14 cellular contexts compared by ENCODE assay signal in the genomic region with DNA sequence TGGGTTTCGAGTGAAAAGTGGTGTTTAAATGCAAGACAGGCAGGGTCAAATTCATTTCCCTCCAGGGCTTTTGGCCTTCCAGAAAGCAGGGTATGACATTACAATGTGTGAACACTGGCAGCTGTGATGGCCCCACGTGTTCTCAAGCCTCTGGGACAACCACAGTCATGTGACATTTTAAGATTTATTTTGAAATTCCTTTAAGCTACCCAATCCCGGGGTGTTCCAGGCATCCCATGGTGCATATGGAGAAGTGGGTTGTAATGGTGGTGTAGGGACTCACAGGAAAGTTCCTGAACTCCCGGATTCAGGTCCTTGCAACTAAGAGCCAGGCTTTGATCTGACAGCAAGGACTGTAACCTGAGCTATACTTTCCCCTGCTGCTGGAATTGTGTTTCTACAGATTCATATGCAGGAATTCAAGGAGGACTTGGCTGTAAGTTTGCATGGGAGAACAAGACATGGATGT. TPM values are rescaled to one million over a fixed set of nuclear protein-coding genes. Genes with fewer than 3 reads are reported as not detected.
A peak's percentile ranks its signal among the peaks of the same experiment; 100 is the strongest.
DNase-seq lines count a peak whose midpoint lies in the region; ATAC-seq, FAIRE-seq and TF ChIP-seq lines count a peak whose summit lies in the region.
"Had no signal": no experiment of that assay in that cellular context is flagged by ENCODE, and none has a peak within 500 bp of the region (broad histone marks: within the 10 kb centered on the region; RNA-seq: fewer than 3 reads in every experiment).

No MANE protein-coding gene starts in this region.

- H3K9me3 ChIP-seq in A549 (no peaks in the 10 kb centered on the region), iPS-18a (ENCODE audit: control insufficient read depth, low read depth, low read length) (no peaks in the 10 kb centered on the region)
- H3K9me3 ChIP-seq: HAP-1, thoracic aorta had no signal

- H3K36me3 ChIP-seq in iPS-18a (ENCODE audit: control insufficient read depth, low read depth, low read length): no peaks in the 10 kb centered on the region
- H3K36me3 ChIP-seq: HAP-1, thoracic aorta had no signal

- H3K27me3 ChIP-seq in iPS-18a (ENCODE audit: control insufficient read depth, insufficient read depth, low read length): no peaks in the 10 kb centered on the region

- TF ChIP-seq CTCF in A549 (IDR thresholded peaks at IDR 0.05): no peak
- TF ChIP-seq CTCF in GM10248 (IDR thresholded peaks at IDR 0.05; ENCODE audit: control extremely low read depth, extremely low read depth, low read depth, missing control alignments): no peak

- POLR2A ChIA-PET in A549 (lab: Yijun Ruan, JAX) (no interaction called here), GM10248 (lab: Yijun Ruan, JAX) (no interaction called here)

- no peak for TF ChIP-seq RAD21 in A549 (conservative IDR thresholded peaks at IDR 0.05 in 1 of 2, IDR thresholded peaks at IDR 0.05 in 1 of 2)

- DNase-seq in A549 (ENCODE audit: low read depth in 1 of 2, low spot score in 1 of 2) (no peak), HS-5 (ENCODE audit: low read depth) (peak; percentile 16), astrocyte of the hippocampus (ENCODE audit: low read depth, low spot score) (peak; percentile 70), mesenteric fat pad (ENCODE audit: low spot score) (no peak), NCI-H146 (lab: John Stamatoyannopoulos, UW) (no peak), GM10248 (ENCODE audit: extremely low spot score) (no peak)
- DNase-seq: activated naive CD4-positive, alpha-beta T cell; COR-L47; hypothalamus had no signal

- peak overlapping the region; percentile 82 to 87 for H3K27ac ChIP-seq in A549
- H3K27ac ChIP-seq in iPS-18a (ENCODE audit: low read length): no peak overlapping the region
- H3K27ac ChIP-seq: thoracic aorta had no signal

- no peak for TF ChIP-seq EP300 in A549 (IDR thresholded peaks at IDR 0.05)

- no peak for TF ChIP-seq POLR2A in A549 (IDR thresholded peaks at IDR 0.05; ENCODE audit: low read length)

- no peak overlapping the region for H3K9ac ChIP-seq in iPS-18a (ENCODE audit: low read length)

- no peak overlapping the region for H3K4me3 ChIP-seq in A549
- peak overlapping the region; percentile 12 for H3K4me3 ChIP-seq in iPS-18a (ENCODE audit: low read length)
- H3K4me3 ChIP-seq: HAP-1, thoracic aorta had no signal

- 78% methylated on average over 4 of the region's 4 CpGs for WGBS in A549 (ENCODE audit: missing lambda C conversion rate)

- FAIRE-seq in A549 (lab: Jason Lieb, UNC): no peak

- H3K4me1 ChIP-seq in A549 (peaks cover 66% of the 10 kb centered on the region), iPS-18a (ENCODE audit: control insufficient read depth, low read depth, low read length) (peaks cover 31% of the 10 kb centered on the region)

- CTCF ChIA-PET in A549 (lab: Yijun Ruan, JAX): interaction anchor here (1.3 to 2.0 kb wide), 3 partner anchors 10 to 28 kb away, joined by 3 to 7 read pairs (median 4); no protein-coding TSS in a partner anchor
- CTCF ChIA-PET in GM10248 (lab: Yijun Ruan, JAX): interaction anchor here (1.3 kb wide), 1 partner anchor 11 kb away, joined by 3 read pairs; no protein-coding TSS in a partner anchor

- peak overlapping the region; percentile 81 for H3K4me2 ChIP-seq in A549

- ATAC-seq in A549 (no peak), GM18519 (IDR thresholded peaks at IDR 0.05; ENCODE audit: low FRiP score, unreplicated experiment) (no peak)

TF ChIP-seq in A549, 52 proteins besides CTCF, POLR2A, EP300 and RAD21:
- TF ChIP-seq MYC (IDR thresholded peaks at IDR 0.05; ENCODE audit: borderline replicate concordance, low read length) (no peak), ZSCAN20 (CRISPR knock-in tag; IDR thresholded peaks at IDR 0.05) (no peak), JUN (IDR thresholded peaks at IDR 0.05) (no peak), NFE2L2 (conservative IDR thresholded peaks at IDR 0.05; ENCODE audit: low read length) (no peak), NR3C1 (IDR thresholded peaks at IDR 0.05) (no peak), EHMT2 (IDR thresholded peaks at IDR 0.05; ENCODE audit: low read depth) (no peak), CBX8 (IDR thresholded peaks at IDR 0.05) (no peak), GATA3 (IDR thresholded peaks at IDR 0.05; ENCODE audit: borderline replicate concordance) (no peak), POLR2AphosphoS2 (conservative IDR thresholded peaks at IDR 0.05; ENCODE audit: low read length) (no peak), SMC3 (IDR thresholded peaks at IDR 0.05) (no peak), RFX5 (IDR thresholded peaks at IDR 0.05) (no peak)
- TF ChIP-seq, protein P1, sequence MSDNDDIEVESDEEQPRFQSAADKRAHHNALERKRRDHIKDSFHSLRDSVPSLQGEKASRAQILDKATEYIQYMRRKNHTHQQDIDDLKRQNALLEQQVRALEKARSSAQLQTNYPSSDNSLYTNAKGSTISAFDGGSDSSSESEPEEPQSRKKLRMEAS (IDR thresholded peaks at IDR 0.05): no peak
- TF ChIP-seq, protein P2, sequence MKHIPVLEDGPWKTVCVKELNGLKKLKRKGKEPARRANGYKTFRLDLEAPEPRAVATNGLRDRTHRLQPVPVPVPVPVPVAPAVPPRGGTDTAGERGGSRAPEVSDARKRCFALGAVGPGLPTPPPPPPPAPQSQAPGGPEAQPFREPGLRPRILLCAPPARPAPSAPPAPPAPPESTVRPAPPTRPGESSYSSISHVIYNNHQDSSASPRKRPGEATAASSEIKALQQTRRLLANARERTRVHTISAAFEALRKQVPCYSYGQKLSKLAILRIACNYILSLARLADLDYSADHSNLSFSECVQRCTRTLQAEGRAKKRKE (CRISPR knock-in tag; IDR thresholded peaks at IDR 0.05; ENCODE audit: low read depth): no peak
- TF ChIP-seq, protein P3, sequence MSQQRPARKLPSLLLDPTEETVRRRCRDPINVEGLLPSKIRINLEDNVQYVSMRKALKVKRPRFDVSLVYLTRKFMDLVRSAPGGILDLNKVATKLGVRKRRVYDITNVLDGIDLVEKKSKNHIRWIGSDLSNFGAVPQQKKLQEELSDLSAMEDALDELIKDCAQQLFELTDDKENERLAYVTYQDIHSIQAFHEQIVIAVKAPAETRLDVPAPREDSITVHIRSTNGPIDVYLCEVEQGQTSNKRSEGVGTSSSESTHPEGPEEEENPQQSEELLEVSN (IDR thresholded peaks at IDR 0.05; ENCODE audit: borderline replicate concordance, low read depth): no peak
- TF ChIP-seq, protein P4, sequence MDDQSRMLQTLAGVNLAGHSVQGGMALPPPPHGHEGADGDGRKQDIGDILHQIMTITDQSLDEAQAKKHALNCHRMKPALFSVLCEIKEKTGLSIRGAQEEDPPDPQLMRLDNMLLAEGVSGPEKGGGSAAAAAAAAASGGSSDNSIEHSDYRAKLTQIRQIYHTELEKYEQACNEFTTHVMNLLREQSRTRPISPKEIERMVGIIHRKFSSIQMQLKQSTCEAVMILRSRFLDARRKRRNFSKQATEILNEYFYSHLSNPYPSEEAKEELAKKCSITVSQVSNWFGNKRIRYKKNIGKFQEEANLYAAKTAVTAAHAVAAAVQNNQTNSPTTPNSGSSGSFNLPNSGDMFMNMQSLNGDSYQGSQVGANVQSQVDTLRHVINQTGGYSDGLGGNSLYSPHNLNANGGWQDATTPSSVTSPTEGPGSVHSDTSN (IDR thresholded peaks at IDR 0.05): no peak

RNA-seq across cellular contexts. Expression of a gene that starts 46.7 kb away (rescaled TPM):
- polyA plus RNA-seq in A549 (2011; rRNA removed) (0.20 and 0.25 TPM in 2 replicates), A549 (2017; fragmentation: RNase III; extraction: RNeasy Plus Mini Kit Qiagen cat#74134 plus additional on column Dnase treatment) (0.47 to 0.62 TPM (median 0.54 TPM) in 3 replicates)
- 0.19 and 0.25 TPM in 2 replicates for polyA plus RNA-seq in A549 (2012; cell fraction: cytosol; rRNA removed)
- 0.20 and 0.23 TPM in 2 replicates for polyA plus RNA-seq in A549 (2012; cell fraction: nucleus; rRNA removed)
- 0.24 and 0.25 TPM in 2 replicates for polyA minus RNA-seq in A549 (2011; rRNA and poly(A)+ RNA removed)
- total RNA-seq in mesenteric fat pad: not detected
- total RNA-seq: mononuclear cell had no signal

Comparison
In these comparisons a context has a peak if more than half of its experiments do, and no peak if none do; other contexts are left out.
1. DNase-seq: peak in HS-5 (single experiment) and astrocyte of the hippocampus (single experiment); none in A549 (0 of 2), mesenteric fat pad (single experiment), NCI-H146 (single experiment) and GM10248 (single experiment).